Comparison of ENCODE assay signal across 7 cellular contexts in genomic region chr1:28376195-28376594, GRCh38. TPM values are rescaled to one million over a fixed set of nuclear protein-coding genes. Genes with fewer than 3 reads are reported as not detected.
DNase-seq lines count a peak whose midpoint lies in the region; ATAC-seq, FAIRE-seq and TF ChIP-seq lines count a peak whose summit lies in the region.
"Not testable (repeated sequence)": the region's sequence is repeated elsewhere in the genome, so short reads cannot be mapped to it uniquely, and the experiment has no call there.

No MANE protein-coding gene starts in this region.

- not testable (repeated sequence) for H3K23ac ChIP-seq in H9 (ENCODE audit: insufficient read length, low read depth, low read length)

- not testable (repeated sequence) for H3K4ac ChIP-seq in H9 (ENCODE audit: low read depth, low read length)

- H3K56ac ChIP-seq in H9 (ENCODE audit: insufficient read length, low read depth, low read length) = not testable (repeated sequence)

- not testable (repeated sequence) for TF ChIP-seq CTCF in H9 (conservative IDR thresholded peaks at IDR 0.05); chondrocyte (IDR thresholded peaks at IDR 0.05); HepG2 (CRISPR knock-in tag; IDR thresholded peaks at IDR 0.05); nephron (IDR thresholded peaks at IDR 0.05; ENCODE audit: unreplicated experiment in 3 of 3); osteocyte (IDR thresholded peaks at IDR 0.05)

- not testable (repeated sequence) for H3K4me1 ChIP-seq in H9 (ENCODE audit: insufficient read depth, low read length)
- H3K4me1 ChIP-seq in HepG2 (ENCODE audit: insufficient read depth, low read length) = peaks cover 62% of the 10 kb centered on the region

- FAIRE-seq in HepG2 (lab: Jason Lieb, UNC) = peak; percentile 75

- not testable (repeated sequence) for H3T11ph ChIP-seq in H9 (ENCODE audit: low read length)

- H4K8ac ChIP-seq in H9 (replicated peaks; ENCODE audit: insufficient read length, low read depth, low read length) = not testable (repeated sequence)

- not testable (repeated sequence) for H3K9me3 Mint-ChIP-seq in H9; activated naive CD4-positive, alpha-beta T cell treated with anti-CD3 and anti-CD28 coated beads, Interleukin-2, amount 50 U/mL, for 24 hours; chondrocyte (ENCODE audit: low read depth); nephron; osteocyte (ENCODE audit: unreplicated experiment); stimulated activated effector memory CD8-positive, alpha-beta T cell treated with anti-CD3 and anti-CD28 coated beads, Interleukin-12 subunit alpha, Interleukin-12 subunit beta, amount 100 ng/mL, for 72 hours

- ATAC-seq in HepG2 = peak; percentile 75
- not testable (repeated sequence) for ATAC-seq in stimulated activated effector memory CD8-positive, alpha-beta T cell treated with anti-CD3 and anti-CD28 coated beads, Interleukin-12 subunit alpha, Interleukin-12 subunit beta, amount 100 ng/mL, for 72 hours

- H4K5ac ChIP-seq in H9 (ENCODE audit: insufficient read length, low read depth, low read length) = not testable (repeated sequence)

- not testable (repeated sequence) for H3K14ac ChIP-seq in H9 (ENCODE audit: insufficient read depth, low read length)

- H3K27me3 ChIP-seq in H9 (ENCODE audit: insufficient read depth, low read length); HepG2 (ENCODE audit: control insufficient read depth in 1 of 2, insufficient read depth in 2 of 2, low read length in 2 of 2): not testable (repeated sequence)

- not testable (repeated sequence) for DNase-seq in H9; chondrocyte (ENCODE audit: low spot score); osteocyte (ENCODE audit: extremely low spot score, unreplicated experiment); stimulated activated effector memory CD8-positive, alpha-beta T cell treated with anti-CD3 and anti-CD28 coated beads, Interleukin-12 subunit alpha, Interleukin-12 subunit beta, amount 100 ng/mL, for 72 hours (ENCODE audit: low spot score in 2 of 2)
- peak; percentile 58 for DNase-seq in HepG2 (ENCODE audit: low spot score)

- H4K20me1 ChIP-seq in H9 (ENCODE audit: control insufficient read depth, insufficient read depth, insufficient read length); HepG2 (ENCODE audit: insufficient read depth, low read length): not testable (repeated sequence)

- H3K36me3 Mint-ChIP-seq in H9 (ENCODE audit: insufficient read depth in 1 of 3, low read depth in 3 of 3) (peaks cover 6 to 22% (median 20%) of the 10 kb centered on the region in 3 experiments; a peak in 6 of 7 replicates), nephron (ENCODE audit: low read depth) (peaks cover 40% of the 10 kb centered on the region)
- not testable (repeated sequence) for H3K36me3 Mint-ChIP-seq in activated naive CD4-positive, alpha-beta T cell treated with anti-CD3 and anti-CD28 coated beads, Interleukin-2, amount 50 U/mL, for 24 hours; chondrocyte (ENCODE audit: low read depth); osteocyte (ENCODE audit: unreplicated experiment)
- peaks cover 12% of the 10 kb centered on the region for H3K36me3 Mint-ChIP-seq in stimulated activated effector memory CD8-positive, alpha-beta T cell treated with anti-CD3 and anti-CD28 coated beads, Interleukin-12 subunit alpha, Interleukin-12 subunit beta, amount 100 ng/mL, for 72 hours

- H2AK5ac ChIP-seq in H9 (ENCODE audit: insufficient read length, low read length) = not testable (repeated sequence)

- no CpG with 5 or more reads among the region's 2 CpGs for WGBS in H9 (ENCODE audit: extremely low coverage, insufficient read length, low lambda C conversion rate)
- WGBS in HepG2 (ENCODE audit: low lambda C conversion rate) = 85% methylated on average over 2 of the region's 2 CpGs

- H2BK5ac ChIP-seq in H9 (ENCODE audit: insufficient read length, low read length) = not testable (repeated sequence)

- CTCF ChIA-PET in HepG2 (lab: Yijun Ruan, JAX; ENCODE audit: low intra/inter-chr PET ratio, low total read pairs) = not testable (repeated sequence)

- H3K4me1 Mint-ChIP-seq in H9 = peaks cover 9 to 13% of the 10 kb centered on the region in 2 experiments; a peak in 3 of 4 replicates
- H3K4me1 Mint-ChIP-seq in activated naive CD4-positive, alpha-beta T cell treated with anti-CD3 and anti-CD28 coated beads, Interleukin-2, amount 50 U/mL, for 24 hours = peaks cover 39% of the 10 kb centered on the region
- H3K4me1 Mint-ChIP-seq in chondrocyte (ENCODE audit: low read depth) = peaks cover 28% of the 10 kb centered on the region
- peaks cover 19% of the 10 kb centered on the region for H3K4me1 Mint-ChIP-seq in nephron
- H3K4me1 Mint-ChIP-seq in osteocyte (ENCODE audit: unreplicated experiment) = peaks cover 38% of the 10 kb centered on the region
- H3K4me1 Mint-ChIP-seq in stimulated activated effector memory CD8-positive, alpha-beta T cell treated with anti-CD3 and anti-CD28 coated beads, Interleukin-12 subunit alpha, Interleukin-12 subunit beta, amount 100 ng/mL, for 72 hours = not testable (repeated sequence)

- TF ChIP-seq POLR2A in HepG2 (IDR thresholded peaks at IDR 0.05; ENCODE audit: insufficient read depth in 1 of 2, low read depth in 2 of 2, low read length in 2 of 2) = not testable (repeated sequence)

- not testable (repeated sequence) for TF ChIP-seq RAD21 in HepG2 (CRISPR knock-in tag; IDR thresholded peaks at IDR 0.05)

- not testable (repeated sequence) for H2BK12ac ChIP-seq in H9 (ENCODE audit: insufficient read length, low read depth, low read length)

- H3K9me3 ChIP-seq in H9 (ENCODE audit: control insufficient read depth, low read depth, low read length); HepG2 (ENCODE audit: low read length): not testable (repeated sequence)

- not testable (repeated sequence) for H2BK20ac ChIP-seq in H9 (ENCODE audit: low read depth, low read length, poor library complexity, severe bottlenecking)

- POLR2A ChIA-PET in HepG2 (lab: Yijun Ruan, JAX) = interaction anchor here (0.6 kb wide), 1 partner anchor 140 kb away, joined by 4 read pairs; the partner anchor contains the start of gene ATP5IF1

- not testable (repeated sequence) for H3K36me3 ChIP-seq in HepG2 (replicated peaks in 1 of 2; ENCODE audit: control insufficient read depth in 1 of 2, insufficient read depth in 2 of 2, low read length in 2 of 2)

- not testable (repeated sequence) for H3K23me2 ChIP-seq in H9 (ENCODE audit: insufficient read length, low read depth, low read length, poor library complexity, severe bottlenecking)

- intact Hi-C loops in HepG2 (cut with micrococcal nuclease; ENCODE audit: unreplicated experiment) = not testable (repeated sequence)

- not testable (repeated sequence) for H3K9ac ChIP-seq in H9 (ENCODE audit: extremely low read depth, insufficient read length, low read length); HepG2 (ENCODE audit: insufficient read depth, low read depth, low read length)

- peak overlapping the region in 2 of 3 experiments; percentile 34 to 88; a peak in 3 of 7 replicates for H3K27ac Mint-ChIP-seq in H9
- peak overlapping the region; percentile 72 for H3K27ac Mint-ChIP-seq in activated naive CD4-positive, alpha-beta T cell treated with anti-CD3 and anti-CD28 coated beads, Interleukin-2, amount 50 U/mL, for 24 hours
- H3K27ac Mint-ChIP-seq in chondrocyte (ENCODE audit: unreplicated experiment) = peak overlapping the region; percentile 51
- H3K27ac Mint-ChIP-seq in nephron = peak overlapping the region in 2 of 3 experiments; percentile 64 to 90
- peak overlapping the region; percentile 31 for H3K27ac Mint-ChIP-seq in osteocyte (ENCODE audit: unreplicated experiment)
- peak overlapping the region; percentile 29 for H3K27ac Mint-ChIP-seq in stimulated activated effector memory CD8-positive, alpha-beta T cell treated with anti-CD3 and anti-CD28 coated beads, Interleukin-12 subunit alpha, Interleukin-12 subunit beta, amount 100 ng/mL, for 72 hours

- not testable (repeated sequence) for H3K79me1 ChIP-seq in H9 (ENCODE audit: insufficient read depth, low read depth, low read length, poor library complexity, severe bottlenecking)

- not testable (repeated sequence) for H2BK15ac ChIP-seq in H9 (ENCODE audit: low read depth, low read length)

- not testable (repeated sequence) for H3K18ac ChIP-seq in H9 (ENCODE audit: insufficient read length, low read depth, low read length)

- in situ Hi-C loops in HepG2 (cut with HindIII; ENCODE audit: extremely low pct_ligation_motif_present, low pct_unique_long_range_greater_than_20kb) = not testable (repeated sequence)

- not testable (repeated sequence) for H3K4me3 Mint-ChIP-seq in H9; activated naive CD4-positive, alpha-beta T cell treated with anti-CD3 and anti-CD28 coated beads, Interleukin-2, amount 50 U/mL, for 24 hours; chondrocyte (ENCODE audit: unreplicated experiment); nephron; osteocyte (ENCODE audit: unreplicated experiment); stimulated activated effector memory CD8-positive, alpha-beta T cell treated with anti-CD3 and anti-CD28 coated beads, Interleukin-12 subunit alpha, Interleukin-12 subunit beta, amount 100 ng/mL, for 72 hours

- not testable (repeated sequence) for H3K27me3 Mint-ChIP-seq in H9 (ENCODE audit: low read depth); activated naive CD4-positive, alpha-beta T cell treated with anti-CD3 and anti-CD28 coated beads, Interleukin-2, amount 50 U/mL, for 24 hours; chondrocyte (ENCODE audit: low read depth); nephron (ENCODE audit: low read depth); osteocyte (ENCODE audit: unreplicated experiment)

- TF ChIP-seq EP300 in HepG2 (IDR thresholded peaks at IDR 0.05; ENCODE audit: low read depth in 2 of 2, low read length in 2 of 2); HepG2 (CRISPR knock-in tag; IDR thresholded peaks at IDR 0.05; ENCODE audit: borderline replicate concordance): not testable (repeated sequence)

- H4K91ac ChIP-seq in H9 (ENCODE audit: insufficient read length, low read depth, low read length) = not testable (repeated sequence)

- H3K4me3 ChIP-seq in HepG2 (replicated peaks in 1 of 3; ENCODE audit: insufficient read depth in 1 of 3, low read depth in 2 of 3, low read length in 3 of 3) = not testable (repeated sequence)

- BruUV-seq in HepG2 (replicated peaks; lab: Mats Ljungman, UMichigan) = not testable (repeated sequence)

- not testable (repeated sequence) for H3K4me2 ChIP-seq in H9 (ENCODE audit: insufficient read depth, insufficient read length, low read length)
- H3K4me2 ChIP-seq in HepG2 (ENCODE audit: low read depth, low read length) = 0 out of 2 replicates have a peak overlapping the region, but pooled peaks have one; percentile 53

- H3K79me2 ChIP-seq in H9 (ENCODE audit: insufficient read depth, low read length) (peaks cover 19% of the 10 kb centered on the region; the same call in 1 of the 2 replicates), HepG2 (ENCODE audit: insufficient read depth, low read length) (peaks cover 71% of the 10 kb centered on the region)

- H3K27ac ChIP-seq in H9 (ENCODE audit: insufficient read length, low read depth, low read length) = not testable (repeated sequence)
- peak overlapping the region; percentile 45 for H3K27ac ChIP-seq in HepG2 (ENCODE audit: extremely low read length, insufficient read depth, low read length)

- H2AFZ ChIP-seq in H9 (ENCODE audit: low read length); HepG2 (ENCODE audit: low read length): not testable (repeated sequence)

- not testable (repeated sequence) for H2BK120ac ChIP-seq in H9 (ENCODE audit: low read depth, low read length, poor library complexity, severe bottlenecking)

RNA-seq across cellular contexts. Expression of gene PHACTR4, which starts 6.7 kb away (rescaled TPM):
- 53.8 and 54.0 TPM in 2 replicates for total RNA-seq in H9 (2021)
- 39.6 to 45.7 TPM (median 39.9 TPM) in 3 replicates for total RNA-seq in chondrocyte
- 17.1 and 29.6 TPM in 2 replicates for total RNA-seq in HepG2 (2016; rRNA removed; fragmentation: Illumina TruSeq; extraction: Trizol)
- 12.5 and 13.7 TPM in 2 replicates for total RNA-seq in HepG2 (2016; cell fraction: cytosol; rRNA removed; fragmentation: Illumina TruSeq; extraction: Trizol; ENCODE audit: low read depth)
- 18.0 and 28.5 TPM in 2 replicates for total RNA-seq in HepG2 (2016; cell fraction: insoluble cytoplasmic fraction; rRNA removed; fragmentation: Illumina TruSeq; extraction: Trizol)
- total RNA-seq in HepG2 (2016; cell fraction: membrane; rRNA removed; fragmentation: Illumina TruSeq; extraction: Trizol) = 22.9 and 27.9 TPM in 2 replicates
- 19.8 and 22.8 TPM in 2 replicates for total RNA-seq in HepG2 (2016; cell fraction: nucleus; rRNA removed; fragmentation: Illumina TruSeq; extraction: Trizol)
- polyA plus RNA-seq in HepG2 (2011; rRNA removed) = 13.9 TPM in 2 replicates
- polyA plus RNA-seq in HepG2 (2011; cell fraction: cytosol; rRNA removed) = 9.3 and 14.1 TPM in 2 replicates
- 7.6 and 10.2 TPM in 2 replicates for polyA plus RNA-seq in HepG2 (2011; cell fraction: nucleus; rRNA removed)
- polyA plus RNA-seq in HepG2 (2012) = 20.1 and 20.8 TPM in 2 replicates
- 3.9 and 4.2 TPM in 2 replicates for polyA plus RNA-seq in HepG2 (2016; cell fraction: cytosol; fragmentation: Illumina TruSeq; extraction: Trizol; ENCODE audit: low read depth)
- 36.5 and 50.9 TPM in 2 replicates for polyA plus RNA-seq in HepG2 (2016; cell fraction: insoluble cytoplasmic fraction; fragmentation: Illumina TruSeq; extraction: Trizol; ENCODE audit: low read depth)
- polyA plus RNA-seq in HepG2 (2016; cell fraction: membrane; fragmentation: Illumina TruSeq; extraction: Trizol; ENCODE audit: low read depth) = 18.0 and 18.6 TPM in 2 replicates
- 40.9 and 42.7 TPM in 2 replicates for polyA plus RNA-seq in HepG2 (2016; cell fraction: nucleus; fragmentation: Illumina TruSeq; extraction: Trizol; ENCODE audit: insufficient read depth, low read depth)
- 21.5 and 24.1 TPM in 2 replicates for polyA minus RNA-seq in HepG2 (2011; rRNA and poly(A)+ RNA removed; ENCODE audit: low replicate concordance)
- polyA minus RNA-seq in HepG2 (2011; cell fraction: cytosol; rRNA and poly(A)+ RNA removed) = 19.1 and 23.2 TPM in 2 replicates
- 13.7 and 14.3 TPM in 2 replicates for polyA minus RNA-seq in HepG2 (2011; cell fraction: nucleus; rRNA and poly(A)+ RNA removed)
- total RNA-seq in osteocyte = 55.6 and 56.0 TPM in 2 replicates

RNA-seq across cellular contexts. Expression of gene MED18, which starts 47.4 kb away (rescaled TPM):
- 13.0 and 13.3 TPM in 2 replicates for total RNA-seq in H9 (2021)
- total RNA-seq in chondrocyte = 10.9 to 12.2 TPM (median 11.3 TPM) in 3 replicates
- total RNA-seq in HepG2 (2016; rRNA removed; fragmentation: Illumina TruSeq; extraction: Trizol) = 21.0 and 28.8 TPM in 2 replicates
- total RNA-seq in HepG2 (2016; cell fraction: cytosol; rRNA removed; fragmentation: Illumina TruSeq; extraction: Trizol; ENCODE audit: low read depth) = 7.0 and 7.5 TPM in 2 replicates
- total RNA-seq in HepG2 (2016; cell fraction: insoluble cytoplasmic fraction; rRNA removed; fragmentation: Illumina TruSeq; extraction: Trizol) = 20.7 and 32.3 TPM in 2 replicates
- total RNA-seq in HepG2 (2016; cell fraction: membrane; rRNA removed; fragmentation: Illumina TruSeq; extraction: Trizol) = 10.5 and 12.8 TPM in 2 replicates
- total RNA-seq in HepG2 (2016; cell fraction: nucleus; rRNA removed; fragmentation: Illumina TruSeq; extraction: Trizol) = 7.0 and 9.3 TPM in 2 replicates
- polyA plus RNA-seq in HepG2 (2011; rRNA removed) = 11.7 and 14.4 TPM in 2 replicates
- polyA plus RNA-seq in HepG2 (2011; cell fraction: cytosol; rRNA removed) = 16.5 and 19.8 TPM in 2 replicates
- polyA plus RNA-seq in HepG2 (2011; cell fraction: nucleus; rRNA removed) = 10.4 and 11.6 TPM in 2 replicates
- 9.5 and 13.0 TPM in 2 replicates for polyA plus RNA-seq in HepG2 (2012)
- 2.8 and 3.8 TPM in 2 replicates for polyA plus RNA-seq in HepG2 (2016; cell fraction: cytosol; fragmentation: Illumina TruSeq; extraction: Trizol; ENCODE audit: low read depth)
- polyA plus RNA-seq in HepG2 (2016; cell fraction: insoluble cytoplasmic fraction; fragmentation: Illumina TruSeq; extraction: Trizol; ENCODE audit: low read depth) = 26.5 and 30.0 TPM in 2 replicates
- 4.9 and 5.6 TPM in 2 replicates for polyA plus RNA-seq in HepG2 (2016; cell fraction: membrane; fragmentation: Illumina TruSeq; extraction: Trizol; ENCODE audit: low read depth)
- 14.7 and 18.3 TPM in 2 replicates for polyA plus RNA-seq in HepG2 (2016; cell fraction: nucleus; fragmentation: Illumina TruSeq; extraction: Trizol; ENCODE audit: insufficient read depth, low read depth)
- polyA minus RNA-seq in HepG2 (2011; rRNA and poly(A)+ RNA removed; ENCODE audit: low replicate concordance) = 28.2 and 57.8 TPM in 2 replicates
- polyA minus RNA-seq in HepG2 (2011; cell fraction: cytosol; rRNA and poly(A)+ RNA removed) = 13.0 and 15.4 TPM in 2 replicates
- 3.6 and 4.2 TPM in 2 replicates for polyA minus RNA-seq in HepG2 (2011; cell fraction: nucleus; rRNA and poly(A)+ RNA removed)
- 13.8 and 16.5 TPM in 2 replicates for total RNA-seq in osteocyte
